In the genomic region with DNA sequence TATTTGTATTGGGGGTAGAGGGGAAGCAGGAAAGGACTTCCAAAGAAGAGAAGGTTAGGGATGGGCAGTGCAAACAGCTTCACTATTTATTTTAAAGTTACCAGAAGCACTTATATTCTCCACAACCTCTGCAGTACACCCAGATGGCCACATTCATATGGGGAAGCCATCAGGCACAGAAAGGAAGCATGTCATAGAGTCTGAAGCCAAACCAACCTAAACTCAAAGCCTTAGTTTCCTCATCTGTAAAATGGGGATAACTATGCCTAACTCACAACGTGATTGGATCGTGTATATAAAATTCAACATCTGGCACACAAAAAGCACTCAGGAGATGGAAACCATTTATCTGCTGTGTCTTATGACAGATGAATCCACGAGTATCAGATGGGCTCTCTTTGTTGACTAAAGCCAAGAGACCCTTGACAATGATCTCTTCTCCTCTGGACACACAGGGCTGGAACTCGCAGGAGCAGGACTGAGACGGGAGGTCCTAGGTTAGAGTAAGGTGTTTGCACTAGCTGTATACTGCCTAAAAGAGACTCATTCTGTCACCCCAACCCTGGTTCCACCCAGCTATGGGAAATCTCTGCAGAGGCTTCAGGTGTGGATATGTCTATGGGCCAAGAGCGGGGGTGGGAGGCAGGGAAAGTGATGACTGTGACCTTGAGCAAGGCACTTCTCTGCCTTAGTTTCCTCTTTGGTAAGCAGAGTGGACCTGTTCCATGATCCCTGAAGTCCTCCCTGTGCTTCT, we compare ENCODE assay signal across 8 cellular contexts. TPM values are rescaled to one million over a fixed set of nuclear protein-coding genes. Genes with fewer than 3 reads are reported as not detected.
DNase-seq lines count a peak whose midpoint lies in the region; ATAC-seq, FAIRE-seq and TF ChIP-seq lines count a peak whose summit lies in the region.

No MANE protein-coding gene starts in this region.

- ATAC-seq in activated CD4-positive, alpha-beta T cell treated with anti-CD3 and anti-CD28 coated beads for 36 hours, result peak; percentile 34
- no peak for ATAC-seq in GM21390 (IDR thresholded peaks at IDR 0.05; ENCODE audit: unreplicated experiment)

- H3K14ac ChIP-seq in H1 (ENCODE audit: insufficient read length), result no peak overlapping the region

- peaks cover 0 to 19% (median 8%) of the 10 kb centered on the region in 4 experiments; a peak in 4 of 7 replicates for H3K27me3 ChIP-seq in H1 (replicated peaks in 1 of 4; ENCODE audit: control insufficient read depth in 3 of 4, extremely low read depth in 1 of 4, insufficient read depth in 3 of 4, low read length in 3 of 4)

- H2BK12ac ChIP-seq in H1 (ENCODE audit: low read depth, low read length), result 0 out of 2 replicates have a peak overlapping the region, but pooled peaks have one; percentile 31

- H4K91ac ChIP-seq in H1 (replicated peaks; ENCODE audit: insufficient read length, low read length), result peak overlapping the region; percentile 11

- H4K5ac ChIP-seq in H1 (ENCODE audit: insufficient read length, low read depth, low read length), result no peak overlapping the region

- no peak overlapping the region for H2BK120ac ChIP-seq in H1 (replicated peaks; ENCODE audit: low read depth, low read length)

- POLR2A ChIA-PET in activated CD4-positive, alpha-beta T cell treated with anti-CD3 and anti-CD28 coated beads for 36 hours (lab: Charles Lee), result interaction anchor here (0.6 kb wide), 1 partner anchor 26 kb away, joined by 3 read pairs; no protein-coding TSS in a partner anchor
- POLR2A ChIA-PET in H1 (lab: Charles Lee; ENCODE audit: partially characterized antibody), result interaction anchor here (1.1 to 3.5 kb wide), 3 partner anchors 8 to 76 kb away, joined by 3 to 14 read pairs (median 4); no protein-coding TSS in a partner anchor

- no peak overlapping the region for H2BK5ac ChIP-seq in H1 (ENCODE audit: low read depth, low read length)

- no peak overlapping the region for H3K4me3 Mint-ChIP-seq in activated CD4-positive, alpha-beta T cell treated with anti-CD3 and anti-CD28 coated beads for 36 hours

- H3K9me3 ChIP-seq in H1 (ENCODE audit: insufficient read depth in 2 of 2, low read depth in 1 of 2, low read length in 1 of 2), result no peaks in the 10 kb centered on the region

- H3K4ac ChIP-seq in H1 (replicated peaks; ENCODE audit: insufficient read length, low read depth, low read length), result no peak overlapping the region

- peaks cover 16% of the 10 kb centered on the region for H3K23me2 ChIP-seq in H1 (ENCODE audit: low read depth, low read length)

- peak in 1 of 3 experiments; percentile 17; a peak in 1 of 4 replicates for TF ChIP-seq CTCF in H1 (IDR thresholded peaks at IDR 0.05; ENCODE audit: control extremely low read depth in 1 of 3, insufficient read depth in 1 of 3, low read depth in 1 of 3, low read length in 3 of 3)
- TF ChIP-seq CTCF in coronary artery (IDR thresholded peaks at IDR 0.05), result no peak

- no peak overlapping the region for H2AFZ ChIP-seq in H1 (ENCODE audit: low read length)

- no peak for TF ChIP-seq POLR2A in H1 (IDR thresholded peaks at IDR 0.05; ENCODE audit: control extremely low read depth in 1 of 2, low read depth in 2 of 2, low read length in 2 of 2)

- H4K8ac ChIP-seq in H1 (ENCODE audit: extremely low read depth, insufficient read depth, low read length), result no peak overlapping the region

- H3K56ac ChIP-seq in H1 (replicated peaks; ENCODE audit: insufficient read length, low read depth, low read length), result no peak overlapping the region

- H3K4me1 ChIP-seq in H1 (replicated peaks in 1 of 4; ENCODE audit: control insufficient read depth in 3 of 4, insufficient read depth in 4 of 4, low read length in 3 of 4), result peaks cover 8 to 25% (median 20%) of the 10 kb centered on the region in 4 experiments

- H2BK15ac ChIP-seq in H1 (ENCODE audit: low read length), result no peak overlapping the region

- H3K18ac ChIP-seq in H1 (ENCODE audit: extremely low read depth, low read length), result no peak overlapping the region

- no peak for FAIRE-seq in H1 (lab: Jason Lieb, UNC)

- H3K9ac ChIP-seq in H1 (replicated peaks in 1 of 4; ENCODE audit: extremely low read depth in 1 of 4, low read depth in 3 of 4, low read length in 3 of 4), result no peak overlapping the region; a peak in 1 of 7 replicates

- WGBS in H1 (ENCODE audit: extremely low coverage in 1 of 2, insufficient coverage in 1 of 2, insufficient read length in 1 of 2, insufficient replicate concordance in 2 of 2, low coverage in 1 of 2, low lambda C conversion rate in 2 of 2, missing lambda C conversion rate in 1 of 2), 2 experiments, result 95% methylated on average over 6 of the region's 6 CpGs; no CpG with 5 or more reads in 1 of the 2 experiments

- H3K36me3 Mint-ChIP-seq in activated CD4-positive, alpha-beta T cell treated with anti-CD3 and anti-CD28 coated beads for 36 hours (ENCODE audit: low read depth), result no peaks in the 10 kb centered on the region

- DNase-seq in activated CD4-positive, alpha-beta T cell treated with anti-CD3 and anti-CD28 coated beads for 36 hours, result no peak
- DNase-seq in activated CD4-positive, alpha-beta T cell treated with anti-CD3 and anti-CD28 coated beads for 1 hour, result no peak
- peak; percentile 44 for DNase-seq in LHCN-M2 (ENCODE audit: low read depth)
- DNase-seq in H1 (ENCODE audit: low read depth in 1 of 2, low spot score in 2 of 2), result no peak
- peak; percentile 13 for DNase-seq in renal cortical epithelial cell (ENCODE audit: low read depth)
- no peak for DNase-seq in G401 (ENCODE audit: low spot score)
- no peak for DNase-seq in coronary artery (ENCODE audit: low spot score)

- TF ChIP-seq RAD21 in H1 (IDR thresholded peaks at IDR 0.05 in 1 of 2, conservative IDR thresholded peaks at IDR 0.05 in 1 of 2; ENCODE audit: low read depth in 2 of 2, low read length in 2 of 2), result no peak

- H3K9me3 Mint-ChIP-seq in activated CD4-positive, alpha-beta T cell treated with anti-CD3 and anti-CD28 coated beads for 36 hours (ENCODE audit: low read depth), result no peaks in the 10 kb centered on the region

- 0 out of 2 replicates have a peak, but pooled peaks cover 3% of the 10 kb centered on the region for H3K79me1 ChIP-seq in H1 (ENCODE audit: low read depth, low read length)

- no peaks in the 10 kb centered on the region for H3K36me3 ChIP-seq in H1 (ENCODE audit: control insufficient read depth in 2 of 4, insufficient read depth in 4 of 4, low read length in 3 of 4)

- intact Hi-C loops in activated CD4-positive, alpha-beta T cell treated with anti-CD3 and anti-CD28 coated beads for 36 hours (cut with DNase I, micrococcal nuclease), result no loop called here

- H3K23ac ChIP-seq in H1 (ENCODE audit: insufficient read length), result no peak overlapping the region

- peaks cover 45% of the 10 kb centered on the region for H3K27me3 Mint-ChIP-seq in activated CD4-positive, alpha-beta T cell treated with anti-CD3 and anti-CD28 coated beads for 36 hours

- peaks cover 2 to 6% of the 10 kb centered on the region in 2 experiments for H4K20me1 ChIP-seq in H1 (replicated peaks in 1 of 2; ENCODE audit: control insufficient read depth in 1 of 2, insufficient read depth in 2 of 2, low read length in 2 of 2)

- peak overlapping the region; percentile 78 to 79 for H3K4me2 ChIP-seq in H1 (ENCODE audit: insufficient read depth in 1 of 2, low read depth in 2 of 2, low read length in 2 of 2)

- H3K27ac ChIP-seq in H1 (ENCODE audit: low read depth, low read length), result no peak overlapping the region
- H3K27ac ChIP-seq in coronary artery, result no peak overlapping the region

- CTCF ChIA-PET in activated CD4-positive, alpha-beta T cell treated with anti-CD3 and anti-CD28 coated beads for 36 hours (lab: Charles Lee), result interaction anchor here (1.2 to 4.6 kb wide), 3 partner anchors 9 to 93 kb away, joined by 3 to 28 read pairs (median 4); no protein-coding TSS in a partner anchor
- CTCF ChIA-PET in H1 (lab: Charles Lee; ENCODE audit: partially characterized antibody), result interaction anchor here (0.7 to 3.0 kb wide), 7 partner anchors 9 to 87 kb away, joined by 3 to 6 read pairs (median 3); no protein-coding TSS in a partner anchor

- in situ Hi-C loops in G401 (cut with HindIII; ENCODE audit: low sequenced_read_pairs), result no loop called here

- 0 out of 2 replicates have a peak overlapping the region, but pooled peaks have one; percentile 34 for H2AK5ac ChIP-seq in H1 (ENCODE audit: low read depth, low read length)

- H2BK20ac ChIP-seq in H1 (ENCODE audit: low read length), result no peak overlapping the region

- H3K4me3 ChIP-seq in H1 (ENCODE audit: extremely low read depth in 1 of 4, insufficient read depth in 2 of 4, low read depth in 3 of 4, low read length in 4 of 4), result peak overlapping the region in 2 of 4 experiments; percentile 72 to 85; a peak in 3 of 8 replicates
- H3K4me3 ChIP-seq in coronary artery, result no peak overlapping the region

- TF ChIP-seq EP300 in H1 (IDR thresholded peaks at IDR 0.05; ENCODE audit: borderline replicate concordance in 1 of 2, low read depth in 2 of 2, low read length in 2 of 2), result no peak

- no peak overlapping the region for H3K27ac Mint-ChIP-seq in activated CD4-positive, alpha-beta T cell treated with anti-CD3 and anti-CD28 coated beads for 36 hours

- peaks cover 13% of the 10 kb centered on the region for H3K4me1 Mint-ChIP-seq in activated CD4-positive, alpha-beta T cell treated with anti-CD3 and anti-CD28 coated beads for 36 hours

- peaks cover 0 to 43% of the 10 kb centered on the region in 2 experiments; a peak in 2 of 4 replicates for H3K79me2 ChIP-seq in H1 (ENCODE audit: control insufficient read depth in 1 of 2, insufficient read depth in 2 of 2, low read length in 2 of 2)

RNA-seq across cellular contexts. Expression of a gene that starts 1.8 kb away (rescaled TPM):
- under 1 TPM; 0.46 to 0.53 TPM for total RNA-seq in activated CD4-positive, alpha-beta T cell treated with anti-CD3 and anti-CD28 coated beads for 36 hours
- 2.5 and 3.3 TPM in 2 replicates for total RNA-seq in LHCN-M2 (2014; rRNA removed)
- polyA plus RNA-seq in LHCN-M2 (2012), result 5.8 TPM
- 17.3 and 17.6 TPM in 2 replicates for total RNA-seq in H1 (2021; fragmentation: NEBNext Ultra II Directional; extraction: Animal tissue kit (Norgen Biotek cat#: 25700))
- polyA plus RNA-seq in H1 (2011; rRNA removed), result 6.5 and 10.2 TPM in 2 replicates
- polyA plus RNA-seq in H1 (2011; cell fraction: cytosol; rRNA removed), result 4.0 TPM
- polyA plus RNA-seq in H1 (2011; cell fraction: nucleus; rRNA removed), result 13.7 TPM
- polyA plus RNA-seq in H1 (2012, experiment 1 of 2), result 8.7 to 11.1 TPM (median 10.0 TPM) in 4 replicates
- 2.2 TPM for polyA plus RNA-seq in H1 (2012, experiment 2 of 2)
- 11.7 TPM for polyA plus RNA-seq in H1 (2013, experiment 1 of 2)
- 11.5 TPM for polyA plus RNA-seq in H1 (2013, experiment 2 of 2)
- polyA minus RNA-seq in H1 (2011; rRNA and poly(A)+ RNA removed), result 14.8 and 17.9 TPM in 2 replicates
- 9.4 TPM for polyA minus RNA-seq in H1 (2011; cell fraction: cytosol; rRNA and poly(A)+ RNA removed)
- polyA minus RNA-seq in H1 (2011; cell fraction: nucleus; rRNA and poly(A)+ RNA removed), result 19.8 TPM
- 1.0 and 10.1 TPM in 2 replicates for total RNA-seq in renal cortical epithelial cell
- total RNA-seq in G401 (2014; rRNA removed; shearing (Covaris generic)), result 0.86 and 1.3 TPM in 2 replicates

RNA-seq across cellular contexts. Expression of a gene that starts 56.4 kb away (rescaled TPM):
- 10 to 100 TPM; 19.8 to 23.2 TPM for total RNA-seq in activated CD4-positive, alpha-beta T cell treated with anti-CD3 and anti-CD28 coated beads for 36 hours
- 22.3 and 23.9 TPM in 2 replicates for total RNA-seq in LHCN-M2 (2014; rRNA removed)
- 9.1 TPM for polyA plus RNA-seq in LHCN-M2 (2012)
- 7.0 and 7.1 TPM in 2 replicates for total RNA-seq in H1 (2021; fragmentation: NEBNext Ultra II Directional; extraction: Animal tissue kit (Norgen Biotek cat#: 25700))
- 5.2 and 7.1 TPM in 2 replicates for polyA plus RNA-seq in H1 (2011; rRNA removed)
- 4.9 TPM for polyA plus RNA-seq in H1 (2011; cell fraction: cytosol; rRNA removed)
- polyA plus RNA-seq in H1 (2011; cell fraction: nucleus; rRNA removed), result 5.0 TPM
- 3.2 to 3.9 TPM (median 3.4 TPM) in 4 replicates for polyA plus RNA-seq in H1 (2012, experiment 1 of 2)
- 0.79 TPM for polyA plus RNA-seq in H1 (2012, experiment 2 of 2)
- polyA plus RNA-seq in H1 (2013, experiment 1 of 2), result 3.5 TPM
- 3.1 TPM for polyA plus RNA-seq in H1 (2013, experiment 2 of 2)
- polyA minus RNA-seq in H1 (2011; rRNA and poly(A)+ RNA removed), result 4.3 and 6.5 TPM in 2 replicates
- 10.3 TPM for polyA minus RNA-seq in H1 (2011; cell fraction: cytosol; rRNA and poly(A)+ RNA removed)
- polyA minus RNA-seq in H1 (2011; cell fraction: nucleus; rRNA and poly(A)+ RNA removed), result 7.3 TPM
- 13.5 and 34.9 TPM in 2 replicates for total RNA-seq in renal cortical epithelial cell
- total RNA-seq in G401 (2014; rRNA removed; shearing (Covaris generic)), result 22.2 and 22.3 TPM in 2 replicates

Comparison
In these comparisons a context has a peak if more than half of its experiments do, and no peak if none do; other contexts are left out.
1. DNase-seq: peak in LHCN-M2 (single experiment) and renal cortical epithelial cell (single experiment); none in activated CD4-positive, alpha-beta T cell treated with anti-CD3 and anti-CD28 coated beads for 36 hours (single experiment), activated CD4-positive, alpha-beta T cell treated with anti-CD3 and anti-CD28 coated beads for 1 hour (single experiment), H1 (0 of 2), G401 (single experiment) and coronary artery (single experiment).